Comparison of ENCODE assay signal across 1 cellular context in the genomic region with DNA sequence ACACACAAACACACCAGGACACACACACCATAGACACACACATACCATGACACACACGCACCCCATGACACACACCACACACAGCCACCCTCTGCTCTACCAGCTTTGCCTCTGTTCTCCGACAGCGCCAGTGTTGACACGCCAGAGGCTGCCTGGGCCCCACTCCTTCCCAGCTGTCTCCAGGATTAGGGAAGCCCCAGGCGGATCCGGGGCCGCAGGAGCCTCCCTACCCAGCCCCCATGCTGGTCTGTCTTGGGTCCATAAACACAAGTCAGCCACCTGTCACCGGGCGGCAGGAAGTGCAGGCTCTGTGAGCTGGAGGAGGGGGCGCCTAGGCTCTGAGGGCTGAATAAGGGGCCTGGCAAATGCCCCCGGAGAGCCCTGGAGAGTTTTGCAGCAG.
TF ChIP-seq lines count a peak whose summit lies in the region.

No MANE protein-coding gene starts in this region.

TF ChIP-seq in IMR-90, 13 proteins besides CTCF, POLR2A, EP300 and RAD21 (continued from another document):
- TF ChIP-seq, protein P1, sequence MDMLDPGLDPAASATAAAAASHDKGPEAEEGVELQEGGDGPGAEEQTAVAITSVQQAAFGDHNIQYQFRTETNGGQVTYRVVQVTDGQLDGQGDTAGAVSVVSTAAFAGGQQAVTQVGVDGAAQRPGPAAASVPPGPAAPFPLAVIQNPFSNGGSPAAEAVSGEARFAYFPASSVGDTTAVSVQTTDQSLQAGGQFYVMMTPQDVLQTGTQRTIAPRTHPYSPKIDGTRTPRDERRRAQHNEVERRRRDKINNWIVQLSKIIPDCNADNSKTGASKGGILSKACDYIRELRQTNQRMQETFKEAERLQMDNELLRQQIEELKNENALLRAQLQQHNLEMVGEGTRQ (IDR thresholded peaks at IDR 0.05; ENCODE audit: low read depth, low read length) = no peak
- TF ChIP-seq FOS (IDR thresholded peaks at IDR 0.05; ENCODE audit: low read depth, low read length) = no peak
- no peak for TF ChIP-seq CHD1 (IDR thresholded peaks at IDR 0.05; ENCODE audit: low read depth, low read length)
- no peak for TF ChIP-seq RFX5 (IDR thresholded peaks at IDR 0.05; ENCODE audit: low read depth, low read length)
- TF ChIP-seq CEBPB (IDR thresholded peaks at IDR 0.05; ENCODE audit: low read depth, low read length) = no peak
- TF ChIP-seq, protein P2, sequence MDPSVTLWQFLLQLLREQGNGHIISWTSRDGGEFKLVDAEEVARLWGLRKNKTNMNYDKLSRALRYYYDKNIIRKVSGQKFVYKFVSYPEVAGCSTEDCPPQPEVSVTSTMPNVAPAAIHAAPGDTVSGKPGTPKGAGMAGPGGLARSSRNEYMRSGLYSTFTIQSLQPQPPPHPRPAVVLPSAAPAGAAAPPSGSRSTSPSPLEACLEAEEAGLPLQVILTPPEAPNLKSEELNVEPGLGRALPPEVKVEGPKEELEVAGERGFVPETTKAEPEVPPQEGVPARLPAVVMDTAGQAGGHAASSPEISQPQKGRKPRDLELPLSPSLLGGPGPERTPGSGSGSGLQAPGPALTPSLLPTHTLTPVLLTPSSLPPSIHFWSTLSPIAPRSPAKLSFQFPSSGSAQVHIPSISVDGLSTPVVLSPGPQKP (IDR thresholded peaks at IDR 0.05; ENCODE audit: borderline replicate concordance, low read depth, low read length) = no peak
- TF ChIP-seq BHLHE40 (IDR thresholded peaks at IDR 0.05; ENCODE audit: low read depth, low read length) = no peak
- TF ChIP-seq RCOR1 (IDR thresholded peaks at IDR 0.05; ENCODE audit: insufficient replicate concordance, low read length) = no peak
